In the genomic region with DNA sequence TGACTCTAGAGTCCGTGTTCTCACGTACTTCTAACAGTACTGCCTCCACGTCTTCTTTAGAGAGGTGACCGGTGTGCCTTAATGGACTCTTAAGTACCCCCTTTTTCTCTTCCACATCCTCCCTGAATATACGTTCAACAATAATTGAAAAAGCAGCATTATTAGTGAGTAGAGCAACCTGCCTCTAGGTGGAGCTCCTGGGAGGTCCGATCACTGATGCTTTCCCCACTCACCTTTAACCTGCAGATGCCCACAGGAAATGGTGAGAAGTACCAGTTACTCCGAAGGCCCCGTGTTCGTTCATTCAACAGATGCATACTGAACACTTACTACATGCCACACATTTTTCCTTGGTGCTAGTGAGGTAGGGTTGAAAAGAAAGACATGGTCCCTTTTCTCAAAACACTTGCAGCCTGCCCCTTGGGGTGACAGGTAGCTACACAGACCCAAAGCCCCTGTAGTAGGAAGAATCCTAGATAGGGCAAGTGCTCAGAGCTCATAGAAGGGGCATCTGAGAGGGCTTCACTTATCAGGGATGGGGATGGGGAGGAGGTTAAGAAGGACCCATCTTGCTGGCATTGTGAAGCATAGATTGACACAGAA, we compare ENCODE assay signal across 10 cellular contexts.
DNase-seq lines count a peak whose midpoint lies in the region; FAIRE-seq and TF ChIP-seq lines count a peak whose summit lies in the region.
"Had no signal": no experiment of that assay in that cellular context is flagged by ENCODE, and none has a peak within 500 bp of the region (broad histone marks: within the 10 kb centered on the region; RNA-seq: fewer than 3 reads in every experiment).

No MANE protein-coding gene starts in this region.

- H4K20me1 ChIP-seq in astrocyte (ENCODE audit: insufficient read depth, low read length), result no peaks in the 10 kb centered on the region
- H4K20me1 ChIP-seq: BLaER1 treated with 17β-estradiol and CSF1 and Interleukin-3, amounts not matched to agents 10 nM and 100 nM had no signal

- WGBS in esophagus muscularis mucosa, result 62% methylated on average over 8 of the region's 9 CpGs

- H3K9me3 ChIP-seq in astrocyte (ENCODE audit: insufficient read depth, low read depth, low read length), result no peaks in the 10 kb centered on the region
- no peaks in the 10 kb centered on the region for H3K9me3 ChIP-seq in esophagus muscularis mucosa
- H3K9me3 ChIP-seq: BLaER1 treated with 17β-estradiol and CSF1 and Interleukin-3, amounts not matched to agents 10 nM and 100 nM had no signal

- no peaks in the 10 kb centered on the region for H3K9me3 Mint-ChIP-seq in HFFc6
- H3K9me3 Mint-ChIP-seq in astrocyte (ENCODE audit: unreplicated experiment), result no peaks in the 10 kb centered on the region
- H3K9me3 Mint-ChIP-seq in neural crest cell, result no peaks in the 10 kb centered on the region

- H3K4me3 Mint-ChIP-seq in HFFc6 (no peak overlapping the region), astrocyte (ENCODE audit: unreplicated experiment) (no peak overlapping the region), neural crest cell (peak overlapping the region; percentile 3)

- TF ChIP-seq POLR2A in esophagus muscularis mucosa (IDR thresholded peaks at IDR 0.05; ENCODE audit: low read depth), result no peak

- H2AFZ ChIP-seq in astrocyte (ENCODE audit: low read depth, low read length), result no peak overlapping the region

- H3K4me2 ChIP-seq in astrocyte (ENCODE audit: low read length), result no peak overlapping the region
- H3K4me2 ChIP-seq: BLaER1 treated with 17β-estradiol and CSF1 and Interleukin-3, amounts not matched to agents 10 nM and 100 nM had no signal

- H3K27ac ChIP-seq in astrocyte (ENCODE audit: low read depth, low read length) (no peak overlapping the region), esophagus muscularis mucosa (replicated peaks in 1 of 4) (no peak overlapping the region)
- H3K27ac ChIP-seq: BLaER1 treated with 17β-estradiol and CSF1 and Interleukin-3, amounts not matched to agents 10 nM and 100 nM had no signal

- no peaks in the 10 kb centered on the region for H3K4me1 ChIP-seq in astrocyte (ENCODE audit: insufficient read depth, low read length)
- peaks cover 0 to 11% (median 0%) of the 10 kb centered on the region in 4 donors for H3K4me1 ChIP-seq in esophagus muscularis mucosa

- H3K36me3 ChIP-seq in astrocyte (ENCODE audit: insufficient read depth, low read length) (peaks cover 3% of the 10 kb centered on the region), esophagus muscularis mucosa (no peaks in the 10 kb centered on the region)
- H3K36me3 ChIP-seq: BLaER1 treated with 17β-estradiol and CSF1 and Interleukin-3, amounts not matched to agents 10 nM and 100 nM had no signal

- H3K36me3 Mint-ChIP-seq in HFFc6 (ENCODE audit: low read depth) (no peaks in the 10 kb centered on the region), astrocyte (ENCODE audit: low read depth, unreplicated experiment) (peaks cover 11% of the 10 kb centered on the region), neural crest cell (ENCODE audit: low read depth) (no peaks in the 10 kb centered on the region)

- H3K27me3 Mint-ChIP-seq in HFFc6 (ENCODE audit: insufficient read depth) (peaks cover 39% of the 10 kb centered on the region), astrocyte (ENCODE audit: low read depth, unreplicated experiment) (no peaks in the 10 kb centered on the region), neural crest cell (ENCODE audit: low read depth) (no peaks in the 10 kb centered on the region)

- no peaks in the 10 kb centered on the region for H3K27me3 ChIP-seq in astrocyte (ENCODE audit: insufficient read depth, low read length)
- no peaks in the 10 kb centered on the region for H3K27me3 ChIP-seq in esophagus muscularis mucosa
- H3K27me3 ChIP-seq: BLaER1 treated with 17β-estradiol and CSF1 and Interleukin-3, amounts not matched to agents 10 nM and 100 nM had no signal

- H3K4me3 ChIP-seq in astrocyte (ENCODE audit: insufficient read depth, low read depth, low read length) (no peak overlapping the region), esophagus muscularis mucosa (no peak overlapping the region)
- H3K4me3 ChIP-seq: BLaER1 treated with 17β-estradiol and CSF1 and Interleukin-3, amounts not matched to agents 10 nM and 100 nM had no signal

- no peaks in the 10 kb centered on the region for H3K4me1 Mint-ChIP-seq in HFFc6 (ENCODE audit: low read depth)
- no peaks in the 10 kb centered on the region for H3K4me1 Mint-ChIP-seq in astrocyte (ENCODE audit: low read depth, unreplicated experiment)
- H3K4me1 Mint-ChIP-seq in neural crest cell, result peaks cover 9% of the 10 kb centered on the region

- no peak overlapping the region for H3K27ac Mint-ChIP-seq in HFFc6
- no peak overlapping the region for H3K27ac Mint-ChIP-seq in astrocyte (ENCODE audit: unreplicated experiment)
- H3K27ac Mint-ChIP-seq in neural crest cell (ENCODE audit: unreplicated experiment), result no peak overlapping the region

- DNase-seq in NCI-H748 (lab: John Stamatoyannopoulos, UW; ENCODE audit: unreplicated experiment) (peak; percentile 11), NCI-H748 treated with DMSO at 0.1 percent for 48 hours (lab: John Stamatoyannopoulos, UW) (no peak), HFFc6 (no peak), astrocyte (ENCODE audit: low read depth) (no peak), neural crest cell (ENCODE audit: low read depth, low spot score) (no peak), glomerular visceral epithelial cell (ENCODE audit: extremely low spot score) (no peak), esophagus muscularis mucosa (ENCODE audit: extremely low spot score) (no peak)
- no peak for DNase-seq in stimulated activated naive CD4-positive, alpha-beta T cell treated with Interleukin-2 at 50 U/mL for 16 hours (lab: John Stamatoyannopoulos, UW)
- DNase-seq: midbrain had no signal

- TF ChIP-seq EP300 in esophagus muscularis mucosa (IDR thresholded peaks at IDR 0.05), result no peak

- H3K9ac ChIP-seq in astrocyte (ENCODE audit: low read length), result no peak overlapping the region
- H3K9ac ChIP-seq: BLaER1 treated with 17β-estradiol and CSF1 and Interleukin-3, amounts not matched to agents 10 nM and 100 nM had no signal

- intact Hi-C loops in esophagus muscularis mucosa (cut with DNase I), result no loop called here

- H3K79me2 ChIP-seq in astrocyte (ENCODE audit: insufficient read depth, low read length), result no peaks in the 10 kb centered on the region

- TF ChIP-seq CTCF in HFFc6 (IDR thresholded peaks at IDR 0.05) (peak; percentile 58), astrocyte (IDR thresholded peaks at IDR 0.05; ENCODE audit: insufficient read depth, low read depth, low read length) (peak; percentile 20), neural crest cell (conservative IDR thresholded peaks at IDR 0.05) (peak; percentile 49), esophagus muscularis mucosa (IDR thresholded peaks at IDR 0.05) (no peak)

- no peak for FAIRE-seq in astrocyte (lab: Jason Lieb, UNC)

Comparison
In these comparisons a context has a peak if more than half of its experiments do, and no peak if none do; other contexts are left out.
1. CTCF ChIP-seq: peak in HFFc6 (single experiment), astrocyte (single experiment) and neural crest cell (single experiment); none in esophagus muscularis mucosa (0 of 3).